24 cellular contexts compared by ENCODE assay signal in the genomic region with DNA sequence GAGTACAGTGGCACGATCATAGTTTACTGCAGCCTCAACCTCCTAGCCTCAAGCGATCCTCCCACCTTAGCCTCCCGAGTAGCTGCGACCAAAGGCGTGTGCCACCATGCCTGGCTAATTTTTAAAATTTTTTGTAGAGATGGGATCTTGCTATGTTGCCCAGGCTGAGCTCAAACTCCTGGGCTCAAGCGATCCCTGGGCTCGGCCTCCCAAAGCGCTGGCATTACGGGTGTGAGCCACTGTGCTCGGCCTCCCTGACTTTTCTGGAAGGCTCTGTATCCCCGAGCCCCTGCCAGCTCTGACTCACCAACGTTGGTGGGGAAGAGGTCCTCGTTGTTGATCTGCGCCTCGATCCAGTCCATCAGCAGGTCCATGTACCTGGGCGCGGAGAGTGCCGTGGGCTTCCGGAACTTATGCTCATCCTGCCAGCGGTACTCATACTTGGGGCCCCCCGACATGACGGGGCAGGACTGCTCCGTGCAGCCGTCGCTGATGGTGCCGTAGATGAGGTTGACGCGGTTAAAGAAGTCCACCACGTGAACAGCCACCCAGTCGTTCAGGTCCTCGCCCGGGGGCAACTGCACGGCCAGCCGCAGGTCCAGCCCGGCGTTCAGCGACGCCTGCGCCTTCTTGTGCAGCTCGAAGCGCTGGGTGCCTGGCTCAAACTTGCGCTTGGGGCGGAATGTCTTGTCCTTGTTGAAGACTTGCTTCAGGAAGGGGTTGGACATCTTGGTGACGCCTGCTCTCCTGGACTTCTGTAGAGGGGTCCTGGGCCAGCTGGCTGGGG. TPM values are rescaled to one million over a fixed set of nuclear protein-coding genes. Genes with fewer than 3 reads are reported as not detected.
DNase-seq lines count a peak whose midpoint lies in the region; ATAC-seq and TF ChIP-seq lines count a peak whose summit lies in the region.
"Had no signal": no experiment of that assay in that cellular context is flagged by ENCODE, and none has a peak within 500 bp of the region (broad histone marks: within the 10 kb centered on the region; RNA-seq: fewer than 3 reads in every experiment).

No MANE protein-coding gene starts in this region.

- DNase-seq in activated CD4-positive, alpha-beta T cell treated with anti-CD3 and anti-CD28 coated beads, Interleukin-2, amount 10 ng/mL, durations not matched to agents 7 days and 5 days: no peak
- no peak for DNase-seq in activated CD4-positive, alpha-beta T cell treated with anti-CD3 and anti-CD28 coated beads, Interleukin-2, amount 50 U/mL, for 4 hours
- DNase-seq in T-cell (no peak), endothelial cell (ENCODE audit: low spot score) (no peak), posterior vena cava (ENCODE audit: low spot score) (peak; percentile 79), DMS153 (lab: John Stamatoyannopoulos, UW) (no peak), CD1c-positive myeloid dendritic cell (ENCODE audit: extremely low spot score) (no peak), NCI-H2081 treated with DMSO at 0.1 percent for 48 hours (lab: John Stamatoyannopoulos, UW) (no peak)
- DNase-seq: activated CD8-positive, alpha-beta T cell treated with anti-CD3 and anti-CD28 coated beads for 36 hours; activated gamma-delta T cell; AML-193; Calu3; effector CD4-positive, alpha-beta T cell; foreskin keratinocyte; H7; heart right ventricle; left colon; mesendoderm; NCI-H1694; NCI-H69; pancreas; stimulated activated CD4-positive, alpha-beta T cell treated with anti-CD3 and anti-CD28 coated beads, Interleukin-4, amount 100 ng/mL, for 4 hours; T-helper 9 cell; transverse colon had no signal

- ATAC-seq in T-cell (replicated peaks in 1 of 4): no peak
- ATAC-seq: activated CD8-positive, alpha-beta T cell treated with anti-CD3 and anti-CD28 coated beads for 36 hours; foreskin keratinocyte; heart right ventricle; left colon; pancreas had no signal

- peak overlapping the region; percentile 54 for H3K27ac Mint-ChIP-seq in activated CD4-positive, alpha-beta T cell treated with anti-CD3 and anti-CD28 coated beads, Interleukin-2, amount 10 ng/mL, durations not matched to agents 7 days and 5 days
- H3K27ac Mint-ChIP-seq in T-cell (peak overlapping the region; percentile 39 to 99), endothelial cell (ENCODE audit: unreplicated experiment) (no peak overlapping the region)

- H3K27me3 Mint-ChIP-seq in activated CD4-positive, alpha-beta T cell treated with anti-CD3 and anti-CD28 coated beads, Interleukin-2, amount 10 ng/mL, durations not matched to agents 7 days and 5 days: no peaks in the 10 kb centered on the region
- H3K27me3 Mint-ChIP-seq in T-cell: no peaks in the 10 kb centered on the region
- H3K27me3 Mint-ChIP-seq in endothelial cell (ENCODE audit: unreplicated experiment): peaks cover 18% of the 10 kb centered on the region
- H3K27me3 Mint-ChIP-seq: activated CD8-positive, alpha-beta T cell treated with anti-CD3 and anti-CD28 coated beads for 36 hours had no signal

- H3K9me3 Mint-ChIP-seq in activated CD4-positive, alpha-beta T cell treated with anti-CD3 and anti-CD28 coated beads, Interleukin-2, amount 10 ng/mL, durations not matched to agents 7 days and 5 days: no peaks in the 10 kb centered on the region
- H3K9me3 Mint-ChIP-seq in T-cell (no peaks in the 10 kb centered on the region), endothelial cell (ENCODE audit: unreplicated experiment) (no peaks in the 10 kb centered on the region)
- H3K9me3 Mint-ChIP-seq: activated CD8-positive, alpha-beta T cell treated with anti-CD3 and anti-CD28 coated beads for 36 hours had no signal

- peaks cover 80% of the 10 kb centered on the region for H3K36me3 Mint-ChIP-seq in activated CD4-positive, alpha-beta T cell treated with anti-CD3 and anti-CD28 coated beads, Interleukin-2, amount 10 ng/mL, durations not matched to agents 7 days and 5 days (ENCODE audit: low read depth)
- H3K36me3 Mint-ChIP-seq in T-cell: peaks cover 14% of the 10 kb centered on the region
- peaks cover 28% of the 10 kb centered on the region for H3K36me3 Mint-ChIP-seq in endothelial cell (ENCODE audit: low read depth, unreplicated experiment)

- POLR2A ChIA-PET in activated CD4-positive, alpha-beta T cell treated with anti-CD3 and anti-CD28 coated beads, Interleukin-2, amount 10 ng/mL, durations not matched to agents 7 days and 5 days (lab: Charles Lee): no interaction called here
- POLR2A ChIA-PET in T-cell (lab: Charles Lee): interaction anchor here in 1 of 2 donors (0.6 kb wide), 1 partner anchor 12 kb away, joined by 4 read pairs; no protein-coding TSS in a partner anchor

- H3K4me1 Mint-ChIP-seq in activated CD4-positive, alpha-beta T cell treated with anti-CD3 and anti-CD28 coated beads, Interleukin-2, amount 10 ng/mL, durations not matched to agents 7 days and 5 days: peaks cover 53% of the 10 kb centered on the region
- H3K4me1 Mint-ChIP-seq in T-cell: peaks cover 43 to 58% (median 57%) of the 10 kb centered on the region in 3 donors
- no peaks in the 10 kb centered on the region for H3K4me1 Mint-ChIP-seq in endothelial cell (ENCODE audit: unreplicated experiment)

- no peak overlapping the region for H3K4me3 Mint-ChIP-seq in activated CD4-positive, alpha-beta T cell treated with anti-CD3 and anti-CD28 coated beads, Interleukin-2, amount 10 ng/mL, durations not matched to agents 7 days and 5 days
- H3K4me3 Mint-ChIP-seq in T-cell: no peak overlapping the region
- H3K4me3 Mint-ChIP-seq in endothelial cell (ENCODE audit: unreplicated experiment): peak overlapping the region; percentile 31
- H3K4me3 Mint-ChIP-seq: activated CD8-positive, alpha-beta T cell treated with anti-CD3 and anti-CD28 coated beads for 36 hours had no signal

- intact Hi-C loops in posterior vena cava (cut with DNase I): loop anchor here in 1 of 2 donors (10.0 kb wide), 1 partner anchor 153 kb away; no protein-coding TSS in a partner anchor

- no peak for TF ChIP-seq CTCF in endothelial cell (IDR thresholded peaks at IDR 0.05; ENCODE audit: unreplicated experiment)

- CTCF ChIA-PET in activated CD4-positive, alpha-beta T cell treated with anti-CD3 and anti-CD28 coated beads, Interleukin-2, amount 10 ng/mL, durations not matched to agents 7 days and 5 days (lab: Charles Lee): interaction anchor here (0.6 to 1.2 kb wide), 4 partner anchors 8 to 67 kb away, joined by 3 read pairs; no protein-coding TSS in a partner anchor
- CTCF ChIA-PET in T-cell (lab: Charles Lee): no interaction called here

RNA-seq across cellular contexts. Expression of a gene that starts 18.1 kb away (rescaled TPM):
- total RNA-seq in activated CD4-positive, alpha-beta T cell treated with anti-CD3 and anti-CD28 coated beads, Interleukin-2, amount 10 ng/mL, durations not matched to agents 7 days and 5 days: 100 to 1,000 TPM; 217 to 239 TPM
- total RNA-seq in T-cell (100 to 1,000 TPM in 4 of 5 donors, 10 to 100 TPM in 1; 98.6 to 162 (median 142) TPM), endothelial cell (ENCODE audit: unreplicated experiment) (88.5 TPM), posterior vena cava (10 to 100 TPM; 55.8 to 57.1 TPM)

RNA-seq across cellular contexts. Expression of a gene that starts 18.7 kb away (rescaled TPM):
- 1 to 10 TPM; 7.5 to 9.9 TPM for total RNA-seq in activated CD4-positive, alpha-beta T cell treated with anti-CD3 and anti-CD28 coated beads, Interleukin-2, amount 10 ng/mL, durations not matched to agents 7 days and 5 days
- total RNA-seq in T-cell (10 to 100 TPM; 14.0 to 23.5 (median 19.7) TPM), endothelial cell (ENCODE audit: unreplicated experiment) (8.9 TPM), posterior vena cava (1 to 10 TPM in 1 of 2 donors, under 1 TPM in 1; 0.90 to 2.4 TPM)

RNA-seq across cellular contexts. Expression of a gene that starts 27.0 kb away (rescaled TPM):
- total RNA-seq in activated CD4-positive, alpha-beta T cell treated with anti-CD3 and anti-CD28 coated beads, Interleukin-2, amount 10 ng/mL, durations not matched to agents 7 days and 5 days: 100 to 1,000 TPM; 198 to 228 TPM
- total RNA-seq in T-cell (100 to 1,000 TPM; 196 to 242 (median 234) TPM), endothelial cell (ENCODE audit: unreplicated experiment) (228 TPM), posterior vena cava (100 to 1,000 TPM in 1 of 2 donors, 10 to 100 TPM in 1; 99.6 to 126 TPM)
